35 cellular contexts compared by ENCODE assay signal in genomic region chr5:117741655-117742226, GRCh38.
"Had no signal": no experiment of that assay in that cellular context is flagged by ENCODE, and none has a peak within 500 bp of the region (broad histone marks: within the 10 kb centered on the region; RNA-seq: fewer than 3 reads in every experiment).

No MANE protein-coding gene starts in this region.

- H3K27ac Mint-ChIP-seq: activated CD8-positive, alpha-beta T cell treated with anti-CD3 and anti-CD28 coated beads for 36 hours; activated naive CD8-positive, alpha-beta T cell treated with anti-CD3 and anti-CD28 coated beads for 36 hours; activated T-cell treated with anti-CD3 and anti-CD28 coated beads, Interleukin-2, amount 50 U/mL, for 72 hours; activated T-helper 17 cell treated with anti-CD3 and anti-CD28 coated beads, Interleukin-2, amount 50 U/mL, for 72 hours; T-cell had no signal

- H3K27me3 Mint-ChIP-seq: activated CD8-positive, alpha-beta T cell treated with anti-CD3 and anti-CD28 coated beads for 36 hours; activated naive CD8-positive, alpha-beta T cell treated with anti-CD3 and anti-CD28 coated beads for 36 hours; activated T-helper 17 cell treated with anti-CD3 and anti-CD28 coated beads, Interleukin-2, amount 50 U/mL, for 72 hours; central memory CD8-positive, alpha-beta T cell; T-cell had no signal

- H3K4me3 ChIP-seq: ascending aorta, cardiac muscle cell, PC-9 had no signal

- H2AFZ ChIP-seq: PC-9 had no signal

- H3K36me3 ChIP-seq: ascending aorta, cardiac muscle cell, WERI-Rb-1 had no signal

- DNase-seq: activated CD4-positive, alpha-beta T cell treated with anti-CD3 and anti-CD28 coated beads for 1 hour; activated CD4-positive, alpha-beta T cell treated with anti-CD3 and anti-CD28 coated beads for 48 hours; activated CD4-positive, alpha-beta T cell treated with anti-CD3 and anti-CD28 coated beads, Interleukin-2, amount 50 U/mL, for 4 hours; activated CD4-positive, CD25-positive, alpha-beta regulatory T cell; activated CD8-positive, alpha-beta T cell treated with anti-CD3 and anti-CD28 coated beads for 36 hours; activated effector memory CD4-positive, alpha-beta T cell treated with anti-CD3 and anti-CD28 coated beads, Interleukin-2, amount 50 U/mL, for 16 hours; activated naive CD4-positive, alpha-beta T cell; activated naive CD4-positive, alpha-beta T cell treated with anti-CD3 and anti-CD28 coated beads, Interleukin-2, amount 50 U/mL, for 16 hours; activated naive CD8-positive, alpha-beta T cell treated with anti-CD3 and anti-CD28 coated beads for 36 hours; activated T-cell treated with anti-CD3 and anti-CD28 coated beads, Interleukin-2, amount 50 U/mL, for 1 hour; activated T-cell treated with anti-CD3 and anti-CD28 coated beads, Interleukin-2, amount 50 U/mL, for 72 hours; amygdala; NCI-H1092 treated with DMSO at 0.1 percent for 48 hours; NCI-H1417; NCI-H146; NCI-H187; NCI-H2029 treated with DMSO at 0.1 percent for 48 hours; NCI-H2107; NCI-H2171; NCI-H510A; NCI-H526; NCI-H748 treated with DMSO at 0.1 percent for 48 hours; PC-9; SIG-M5; T-cell; T-helper 2 cell; T-helper 9 cell; WERI-Rb-1 had no signal

- ATAC-seq: activated CD8-positive, alpha-beta T cell treated with anti-CD3 and anti-CD28 coated beads for 36 hours; activated T-cell treated with anti-CD3 and anti-CD28 coated beads, Interleukin-2, amount 50 U/mL, for 72 hours; activated T-helper 17 cell treated with anti-CD3 and anti-CD28 coated beads, Interleukin-2, amount 50 U/mL, for 72 hours; Right ventricle myocardium inferior; SK-N-SH treated with all-trans-retinoic acid at 6 μM for 48 hours; T-cell had no signal

- H3K4me3 Mint-ChIP-seq: activated CD8-positive, alpha-beta T cell treated with anti-CD3 and anti-CD28 coated beads for 36 hours; activated naive CD8-positive, alpha-beta T cell treated with anti-CD3 and anti-CD28 coated beads for 36 hours; activated T-cell treated with anti-CD3 and anti-CD28 coated beads, Interleukin-2, amount 50 U/mL, for 72 hours; activated T-helper 17 cell treated with anti-CD3 and anti-CD28 coated beads, Interleukin-2, amount 50 U/mL, for 72 hours; central memory CD8-positive, alpha-beta T cell; T-cell had no signal

- H3K4me1 ChIP-seq: ascending aorta had no signal

- H3K27ac ChIP-seq: ascending aorta, cardiac muscle cell, PC-9, RWPE1, WERI-Rb-1 had no signal

- H3K27me3 ChIP-seq: ascending aorta, cardiac muscle cell had no signal

- H3K4me2 ChIP-seq: PC-9 had no signal

- H3K4me1 Mint-ChIP-seq: activated naive CD8-positive, alpha-beta T cell treated with anti-CD3 and anti-CD28 coated beads for 36 hours; activated T-helper 17 cell treated with anti-CD3 and anti-CD28 coated beads, Interleukin-2, amount 50 U/mL, for 72 hours; central memory CD8-positive, alpha-beta T cell; T-cell had no signal

- H3K36me3 Mint-ChIP-seq: activated naive CD8-positive, alpha-beta T cell treated with anti-CD3 and anti-CD28 coated beads for 36 hours; T-cell had no signal
